8 cellular contexts compared by ENCODE assay signal in the genomic region with DNA sequence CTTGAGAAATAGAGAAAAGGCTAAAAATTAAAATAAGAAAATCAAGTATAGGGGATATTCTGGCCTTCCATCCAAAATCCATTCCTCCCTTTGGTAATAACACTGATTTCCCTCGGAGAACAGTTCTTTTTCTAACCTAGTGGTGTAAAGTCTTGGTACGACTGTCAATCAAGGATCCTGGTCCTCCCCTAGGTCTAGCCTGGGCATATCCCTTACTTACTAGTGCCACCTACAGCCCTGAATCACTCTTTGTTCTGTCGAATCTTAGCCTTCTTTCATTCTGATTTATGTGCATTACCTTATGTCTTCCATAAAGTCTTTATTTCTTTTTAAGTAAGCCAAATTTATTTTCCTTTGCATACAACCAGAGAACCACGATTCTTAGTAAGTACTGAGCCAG.
DNase-seq lines count a peak whose midpoint lies in the region; ATAC-seq, FAIRE-seq and TF ChIP-seq lines count a peak whose summit lies in the region.

No MANE protein-coding gene starts in this region.

- peaks cover 37% of the 10 kb centered on the region for H3K4me1 ChIP-seq in PC-3 (ENCODE audit: insufficient read depth, low read length)

- peaks cover 4% of the 10 kb centered on the region for H3F3A ChIP-seq in PC-3 (ENCODE audit: low read length, unreplicated experiment)

- H3K9me2 ChIP-seq in PC-3 (replicated peaks; ENCODE audit: low read length) = no peaks in the 10 kb centered on the region

- H3K4me1 Mint-ChIP-seq in stimulated activated effector memory CD8-positive, alpha-beta T cell treated with anti-CD3 and anti-CD28 coated beads, Interleukin-12 subunit alpha, Interleukin-12 subunit beta, amount 100 ng/mL, for 72 hours = no peaks in the 10 kb centered on the region

- H2AFZ ChIP-seq in PC-3 (ENCODE audit: low read length) = no peak overlapping the region

- no peaks in the 10 kb centered on the region for H3K9me3 ChIP-seq in PC-3 (ENCODE audit: low read length)

- H3K4me2 ChIP-seq in PC-3 (ENCODE audit: low read length) = peak overlapping the region; percentile 40; the same call in 1 of the 2 replicates

- ATAC-seq in PC-3 = peak; percentile 92
- ATAC-seq in stimulated activated effector memory CD8-positive, alpha-beta T cell treated with anti-CD3 and anti-CD28 coated beads, Interleukin-12 subunit alpha, Interleukin-12 subunit beta, amount 100 ng/mL, for 72 hours = no peak

- CTCF ChIA-PET in PC-3 (lab: Charles Lee) = interaction anchor here (0.7 kb wide), 1 partner anchor 30 kb away, joined by 5 read pairs; no protein-coding TSS in a partner anchor

- no peaks in the 10 kb centered on the region for H3K36me3 Mint-ChIP-seq in stimulated activated effector memory CD8-positive, alpha-beta T cell treated with anti-CD3 and anti-CD28 coated beads, Interleukin-12 subunit alpha, Interleukin-12 subunit beta, amount 100 ng/mL, for 72 hours

- no peaks in the 10 kb centered on the region for H4K20me1 ChIP-seq in PC-3 (ENCODE audit: low read length)

- no peak overlapping the region for H3K4me3 Mint-ChIP-seq in stimulated activated effector memory CD8-positive, alpha-beta T cell treated with anti-CD3 and anti-CD28 coated beads, Interleukin-12 subunit alpha, Interleukin-12 subunit beta, amount 100 ng/mL, for 72 hours

- intact Hi-C loops in PC-3 (cut with micrococcal nuclease) = loop anchor here (1.0 to 10.0 kb wide), 12 partner anchors 35 to 1652 kb away; a partner anchor contains a TSS

- H3K27ac Mint-ChIP-seq in stimulated activated effector memory CD8-positive, alpha-beta T cell treated with anti-CD3 and anti-CD28 coated beads, Interleukin-12 subunit alpha, Interleukin-12 subunit beta, amount 100 ng/mL, for 72 hours = no peak overlapping the region

- H3K79me2 ChIP-seq in PC-3 (ENCODE audit: low read length) = no peaks in the 10 kb centered on the region

- H3K27me3 ChIP-seq in PC-3 (ENCODE audit: low read length) = no peaks in the 10 kb centered on the region

- H3K4me3 ChIP-seq in PC-3 (ENCODE audit: low read length) = no peak overlapping the region

- H3K9ac ChIP-seq in PC-3 (ENCODE audit: low read length) = no peak overlapping the region

- FAIRE-seq in H54 (lab: Jason Lieb, UNC) = peak; percentile 94

- H3K9me3 Mint-ChIP-seq in stimulated activated effector memory CD8-positive, alpha-beta T cell treated with anti-CD3 and anti-CD28 coated beads, Interleukin-12 subunit alpha, Interleukin-12 subunit beta, amount 100 ng/mL, for 72 hours = peaks cover 10% of the 10 kb centered on the region

- DNase-seq in COLO668 (lab: John Stamatoyannopoulos, UW; ENCODE audit: unreplicated experiment) (peak; percentile 11), H54 (ENCODE audit: insufficient read length, low spot score) (peak; percentile 16), PC-3 (peak; percentile 96), hepatic stellate cell (ENCODE audit: low spot score) (peak; percentile 16), amniotic stem cell (lab: John Stamatoyannopoulos, UW) (no peak)
- DNase-seq in stimulated activated CD4-positive, alpha-beta T cell treated with anti-CD3 and anti-CD28 coated beads, Interleukin-1b, Interleukin-23, amount 100 ng/mL, for 48 hours = no peak
- DNase-seq in stimulated activated CD8-positive, alpha-beta memory T cell treated with anti-CD3 and anti-CD28 coated beads, Interleukin-4, amount 100 ng/mL, for 48 hours = no peak
- DNase-seq in stimulated activated effector memory CD8-positive, alpha-beta T cell treated with anti-CD3 and anti-CD28 coated beads, Interleukin-12 subunit alpha, Interleukin-12 subunit beta, amount 100 ng/mL, for 72 hours (ENCODE audit: low spot score in 2 of 2) = no peak

- no peaks in the 10 kb centered on the region for H3K36me3 ChIP-seq in PC-3 (ENCODE audit: low read depth, low read length)

- TF ChIP-seq POLR2A in H54 (IDR thresholded peaks at IDR 0.05; ENCODE audit: low read depth, low read length) = no peak

- POLR2A ChIA-PET in PC-3 (lab: Charles Lee; ENCODE audit: unreplicated experiment) = no interaction called here

- H3K27ac ChIP-seq in PC-3 (ENCODE audit: low read length) = no peak overlapping the region

- BruUV-seq in PC-3 (replicated peaks; lab: Mats Ljungman, UMichigan) = no TSS peak

- TF ChIP-seq CTCF in PC-3 (conservative IDR thresholded peaks at IDR 0.05; ENCODE audit: low read depth, low read length) = peak; percentile 99

Comparison
In these comparisons a context has a peak if more than half of its experiments do, and no peak if none do; other contexts are left out.
1. DNase-seq: peak in COLO668 (single experiment), H54 (single experiment), PC-3 (single experiment) and hepatic stellate cell (single experiment); none in stimulated activated CD4-positive, alpha-beta T cell treated with anti-CD3 and anti-CD28 coated beads, Interleukin-1b, Interleukin-23, amount 100 ng/mL, for 48 hours (single experiment), stimulated activated CD8-positive, alpha-beta memory T cell treated with anti-CD3 and anti-CD28 coated beads, Interleukin-4, amount 100 ng/mL, for 48 hours (single experiment), amniotic stem cell (single experiment) and stimulated activated effector memory CD8-positive, alpha-beta T cell treated with anti-CD3 and anti-CD28 coated beads, Interleukin-12 subunit alpha, Interleukin-12 subunit beta, amount 100 ng/mL, for 72 hours (0 of 2).